ENCODE assay signal across 8 cellular contexts in the genomic region with DNA sequence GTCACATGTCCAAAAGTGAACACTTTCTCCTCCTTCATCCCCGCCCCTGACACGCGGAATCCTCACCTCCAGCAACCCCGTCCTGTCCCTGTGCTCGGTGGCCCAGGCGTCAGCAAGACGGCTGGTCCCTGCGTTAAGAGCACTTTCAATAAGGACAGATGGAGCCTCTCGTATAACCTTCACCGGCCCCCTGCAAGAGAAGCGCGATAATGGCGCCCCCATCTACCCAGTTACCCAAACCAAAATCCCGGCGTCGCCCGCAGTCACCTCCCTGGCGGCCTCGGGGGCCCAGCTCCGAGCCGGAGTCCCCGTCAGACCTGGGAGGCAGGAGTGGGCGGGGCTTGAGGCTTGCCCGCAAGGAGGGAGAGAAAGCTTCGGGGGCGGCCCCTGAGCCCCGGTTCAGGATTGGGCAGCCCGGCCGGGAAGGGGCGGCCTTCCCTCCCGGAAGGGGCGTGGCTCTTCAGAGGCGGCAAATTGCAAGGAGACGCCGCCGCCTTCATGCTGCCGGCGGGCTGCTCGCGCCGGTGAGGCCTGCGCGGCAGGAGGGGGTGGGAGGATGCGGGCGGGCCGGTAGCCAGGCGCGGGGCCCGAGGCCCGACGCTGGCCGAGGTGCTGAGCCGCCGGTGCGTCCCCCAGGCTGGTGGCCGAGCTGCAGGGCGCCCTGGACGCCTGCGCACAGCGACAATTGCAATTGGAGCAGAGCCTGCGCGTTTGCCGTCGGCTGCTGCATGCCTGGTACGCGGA. TPM values are rescaled to one million over a fixed set of nuclear protein-coding genes. Genes with fewer than 3 reads are reported as not detected.
A peak's percentile ranks its signal among the peaks of the same experiment; 100 is the strongest.
DNase-seq lines count a peak whose midpoint lies in the region; ATAC-seq and TF ChIP-seq lines count a peak whose summit lies in the region.

A gene with protein sequence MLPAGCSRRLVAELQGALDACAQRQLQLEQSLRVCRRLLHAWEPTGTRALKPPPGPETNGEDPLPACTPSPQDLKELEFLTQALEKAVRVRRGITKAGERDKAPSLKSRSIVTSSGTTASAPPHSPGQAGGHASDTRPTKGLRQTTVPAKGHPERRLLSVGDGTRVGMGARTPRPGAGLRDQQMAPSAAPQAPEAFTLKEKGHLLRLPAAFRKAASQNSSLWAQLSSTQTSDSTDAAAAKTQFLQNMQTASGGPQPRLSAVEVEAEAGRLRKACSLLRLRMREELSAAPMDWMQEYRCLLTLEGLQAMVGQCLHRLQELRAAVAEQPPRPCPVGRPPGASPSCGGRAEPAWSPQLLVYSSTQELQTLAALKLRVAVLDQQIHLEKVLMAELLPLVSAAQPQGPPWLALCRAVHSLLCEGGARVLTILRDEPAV (plus strand): TSS at position 463 of the 744 bp plus-strand sequence. CDS start 36 bp downstream, at position 499.

- no peaks in the 10 kb centered on the region for H3K27me3 ChIP-seq in SK-N-SH (ENCODE audit: insufficient read depth)
- H3K27me3 ChIP-seq in thoracic aorta (replicated peaks; ENCODE audit: insufficient read depth) = no peaks in the 10 kb centered on the region

- H3K4me3 ChIP-seq in SK-N-SH (ENCODE audit: low read depth in 2 of 2, low read length in 1 of 2) = peak within 1 kb of the TSS; percentile 66 to 71
- H3K4me3 ChIP-seq in thoracic aorta = peak within 1 kb of the TSS; percentile 84

- H3K36me3 Mint-ChIP-seq in activated naive CD4-positive, alpha-beta T cell treated with anti-CD3 and anti-CD28 coated beads, Interleukin-2, amount 10 ng/mL, durations not matched to agents 7 days and 5 days = peaks cover 26% of the 10 kb centered on the region

- POLR2A ChIA-PET in SK-N-SH (lab: Yijun Ruan, JAX) = interaction anchor here (1.3 to 2.0 kb wide), 3 partner anchors 9 to 41 kb away, joined by 4 to 19 read pairs (median 5); no protein-coding TSS in a partner anchor

- TF ChIP-seq RAD21 in SK-N-SH (IDR thresholded peaks at IDR 0.05; ENCODE audit: low read length) = no peak

- DNase-seq in GM04504 (ENCODE audit: low read depth) (peak; percentile 83), NCI-H1092 (lab: John Stamatoyannopoulos, UW) (peak; percentile 97), SK-N-SH (peak; percentile 99), glomerular endothelial cell (ENCODE audit: extremely low read depth, low read depth, low spot score) (peak; percentile 33), omental fat pad (ENCODE audit: low spot score) (peak; percentile 88), thoracic aorta (ENCODE audit: low spot score) (peak; percentile 86)
- peak; percentile 99 for DNase-seq in activated naive CD4-positive, alpha-beta T cell treated with anti-CD3 and anti-CD28 coated beads, Interleukin-2, amount 10 ng/mL, durations not matched to agents 7 days and 5 days

- H3K9me2 ChIP-seq in SK-N-SH = no peaks in the 10 kb centered on the region

- H3K9me3 ChIP-seq in SK-N-SH = no peaks in the 10 kb centered on the region
- H3K9me3 ChIP-seq in thoracic aorta = no peaks in the 10 kb centered on the region

- H3K9me3 Mint-ChIP-seq in activated naive CD4-positive, alpha-beta T cell treated with anti-CD3 and anti-CD28 coated beads, Interleukin-2, amount 10 ng/mL, durations not matched to agents 7 days and 5 days = no peaks in the 10 kb centered on the region

- peaks cover 14% of the 10 kb centered on the region; the same call in 1 of the 2 replicates for H3K79me2 ChIP-seq in SK-N-SH (ENCODE audit: insufficient read depth)

- TF ChIP-seq CTCF in SK-N-SH (IDR thresholded peaks at IDR 0.05) (no peak), omental fat pad (IDR thresholded peaks at IDR 0.05) (no peak), thoracic aorta (IDR thresholded peaks at IDR 0.05) (no peak)

- H3K36me3 ChIP-seq in SK-N-SH (replicated peaks in 1 of 2; ENCODE audit: control insufficient read depth in 1 of 2, insufficient read depth in 2 of 2, low read length in 1 of 2) (peaks cover 0 to 16% of the 10 kb centered on the region in 2 experiments), thoracic aorta (no peaks in the 10 kb centered on the region)

- H3F3A ChIP-seq in SK-N-SH (replicated peaks; ENCODE audit: insufficient read depth) = peaks cover 16% of the 10 kb centered on the region

- peak within 1 kb of the TSS; percentile 88 for H2AFZ ChIP-seq in SK-N-SH (ENCODE audit: low read depth)

- WGBS in SK-N-SH (ENCODE audit: low lambda C conversion rate) = 2% methylated on average over 25 of the region's 66 CpGs

- peaks cover 18% of the 10 kb centered on the region for H3K4me1 Mint-ChIP-seq in activated naive CD4-positive, alpha-beta T cell treated with anti-CD3 and anti-CD28 coated beads, Interleukin-2, amount 10 ng/mL, durations not matched to agents 7 days and 5 days

- CTCF ChIA-PET in SK-N-SH (lab: Yijun Ruan, JAX) = interaction anchor here (0.8 to 4.8 kb wide), 9 partner anchors 9 to 120 kb away, joined by 3 to 27 read pairs (median 4); a partner anchor contains a TSS
- CTCF ChIA-PET in activated naive CD4-positive, alpha-beta T cell treated with anti-CD3 and anti-CD28 coated beads, Interleukin-2, amount 10 ng/mL, durations not matched to agents 7 days and 5 days (lab: Charles Lee) = interaction anchor here (0.9 to 1.1 kb wide), 2 partner anchors 9 to 16 kb away, joined by 3 to 4 read pairs; no protein-coding TSS in a partner anchor

- peak within 1 kb of the TSS; percentile 39 to 76; a peak in 3 of 4 replicates for H3K27ac ChIP-seq in SK-N-SH (ENCODE audit: low read depth in 2 of 2, low read length in 1 of 2)
- H3K27ac ChIP-seq in thoracic aorta = no peak within 1 kb of the TSS

- no peaks in the 10 kb centered on the region for H3K27me3 Mint-ChIP-seq in activated naive CD4-positive, alpha-beta T cell treated with anti-CD3 and anti-CD28 coated beads, Interleukin-2, amount 10 ng/mL, durations not matched to agents 7 days and 5 days

- no peaks in the 10 kb centered on the region for H4K20me1 ChIP-seq in SK-N-SH (ENCODE audit: insufficient read depth)

- H3K27ac Mint-ChIP-seq in activated naive CD4-positive, alpha-beta T cell treated with anti-CD3 and anti-CD28 coated beads, Interleukin-2, amount 10 ng/mL, durations not matched to agents 7 days and 5 days = peak within 1 kb of the TSS; percentile 88

- H3K4me3 Mint-ChIP-seq in activated naive CD4-positive, alpha-beta T cell treated with anti-CD3 and anti-CD28 coated beads, Interleukin-2, amount 10 ng/mL, durations not matched to agents 7 days and 5 days = peak within 1 kb of the TSS; percentile 73

- peak within 1 kb of the TSS; percentile 96 for H3K4me2 ChIP-seq in SK-N-SH

- ATAC-seq in HG02571 (IDR thresholded peaks at IDR 0.05; ENCODE audit: unreplicated experiment) (peak; percentile 89), omental fat pad (ENCODE audit: low FRiP score) (peak; percentile 91), thoracic aorta (ENCODE audit: insufficient number of reproducible peaks, low FRiP score, low read depth) (peak; percentile 79)

- peak within 1 kb of the TSS; percentile 60; the same call in 1 of the 2 replicates for H3K9ac ChIP-seq in SK-N-SH

- H3K4me1 ChIP-seq in SK-N-SH (ENCODE audit: control insufficient read depth in 1 of 2, insufficient read depth in 2 of 2, low read depth in 1 of 2, low read length in 1 of 2) (peaks cover 9 to 24% of the 10 kb centered on the region in 2 experiments; a peak in 2 of 4 replicates), thoracic aorta (ENCODE audit: control insufficient read depth in 1 of 2, low read depth in 2 of 2) (peaks cover 0 to 14% of the 10 kb centered on the region in 2 donors)

- TF ChIP-seq EP300 in SK-N-SH (IDR thresholded peaks at IDR 0.05; ENCODE audit: borderline replicate concordance in 1 of 2, low read depth in 1 of 2, low read length in 1 of 2) = no peak

TF ChIP-seq in SK-N-SH, 30 proteins besides CTCF, POLR2A, EP300 and RAD21 (continues in another document):
- TF ChIP-seq CHD2 (IDR thresholded peaks at IDR 0.05; ENCODE audit: low read length, partially characterized antibody) (peak; percentile 39), RXRA (IDR thresholded peaks at IDR 0.05; ENCODE audit: borderline replicate concordance, low read depth) (no peak), ELF1 (IDR thresholded peaks at IDR 0.05) (no peak), RCOR1 (IDR thresholded peaks at IDR 0.05; ENCODE audit: low read length) (no peak), FOXJ3 (CRISPR knock-in tag; IDR thresholded peaks at IDR 0.05) (no peak)
- TF ChIP-seq, protein P1, sequence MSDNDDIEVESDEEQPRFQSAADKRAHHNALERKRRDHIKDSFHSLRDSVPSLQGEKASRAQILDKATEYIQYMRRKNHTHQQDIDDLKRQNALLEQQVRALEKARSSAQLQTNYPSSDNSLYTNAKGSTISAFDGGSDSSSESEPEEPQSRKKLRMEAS (IDR thresholded peaks at IDR 0.05; ENCODE audit: low read depth) = peak; percentile 86
- TF ChIP-seq, protein P2, sequence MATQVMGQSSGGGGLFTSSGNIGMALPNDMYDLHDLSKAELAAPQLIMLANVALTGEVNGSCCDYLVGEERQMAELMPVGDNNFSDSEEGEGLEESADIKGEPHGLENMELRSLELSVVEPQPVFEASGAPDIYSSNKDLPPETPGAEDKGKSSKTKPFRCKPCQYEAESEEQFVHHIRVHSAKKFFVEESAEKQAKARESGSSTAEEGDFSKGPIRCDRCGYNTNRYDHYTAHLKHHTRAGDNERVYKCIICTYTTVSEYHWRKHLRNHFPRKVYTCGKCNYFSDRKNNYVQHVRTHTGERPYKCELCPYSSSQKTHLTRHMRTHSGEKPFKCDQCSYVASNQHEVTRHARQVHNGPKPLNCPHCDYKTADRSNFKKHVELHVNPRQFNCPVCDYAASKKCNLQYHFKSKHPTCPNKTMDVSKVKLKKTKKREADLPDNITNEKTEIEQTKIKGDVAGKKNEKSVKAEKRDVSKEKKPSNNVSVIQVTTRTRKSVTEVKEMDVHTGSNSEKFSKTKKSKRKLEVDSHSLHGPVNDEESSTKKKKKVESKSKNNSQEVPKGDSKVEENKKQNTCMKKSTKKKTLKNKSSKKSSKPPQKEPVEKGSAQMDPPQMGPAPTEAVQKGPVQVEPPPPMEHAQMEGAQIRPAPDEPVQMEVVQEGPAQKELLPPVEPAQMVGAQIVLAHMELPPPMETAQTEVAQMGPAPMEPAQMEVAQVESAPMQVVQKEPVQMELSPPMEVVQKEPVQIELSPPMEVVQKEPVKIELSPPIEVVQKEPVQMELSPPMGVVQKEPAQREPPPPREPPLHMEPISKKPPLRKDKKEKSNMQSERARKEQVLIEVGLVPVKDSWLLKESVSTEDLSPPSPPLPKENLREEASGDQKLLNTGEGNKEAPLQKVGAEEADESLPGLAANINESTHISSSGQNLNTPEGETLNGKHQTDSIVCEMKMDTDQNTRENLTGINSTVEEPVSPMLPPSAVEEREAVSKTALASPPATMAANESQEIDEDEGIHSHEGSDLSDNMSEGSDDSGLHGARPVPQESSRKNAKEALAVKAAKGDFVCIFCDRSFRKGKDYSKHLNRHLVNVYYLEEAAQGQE (IDR thresholded peaks at IDR 0.05; ENCODE audit: low read depth, low read length) = peak; percentile 86

RNA-seq across cellular contexts. Expression of the gene that starts here (rescaled TPM):
- polyA plus RNA-seq in SK-N-SH (2012; rRNA removed) = 15.6 and 16.5 TPM in 2 replicates
- polyA plus RNA-seq in SK-N-SH (2012; cell fraction: cytosol; rRNA removed) = 4.8 and 8.5 TPM in 2 replicates
- polyA plus RNA-seq in SK-N-SH (2012; cell fraction: nucleus; rRNA removed) = 58.5 and 87.2 TPM in 2 replicates
- total RNA-seq in glomerular endothelial cell (12.1 and 16.1 TPM in 2 replicates), omental fat pad (1 to 10 TPM in 1 of 4 donors, under 1 TPM in 1, not detected in 2; 0.50 to 1.1 TPM), thoracic aorta (under 1 TPM in 1 of 2 donors, not detected in 1; 0.27 TPM)

Comparison
In these comparisons a context has a peak if more than half of its experiments do, and no peak if none do; other contexts are left out.
1. Peak in DNase-seq, ATAC-seq and H3K4me3 ChIP-seq in thoracic aorta; RNA of the gene not detected or under 1 TPM.
2. DNase-seq: peak in every context shown above with its lines; median percentile 99 in SK-N-SH; 99 in activated naive CD4-positive, alpha-beta T cell treated with anti-CD3 and anti-CD28 coated beads, Interleukin-2, amount 10 ng/mL, durations not matched to agents 7 days and 5 days; 97 in NCI-H1092; 88 in omental fat pad; 86 in thoracic aorta; 83 in GM04504; 33 in glomerular endothelial cell.
3. H3K27ac ChIP-seq: peak in SK-N-SH (2 of 2); none in thoracic aorta (0 of 2).
4. Peak in every context shown above with its lines, with median percentiles within 50 percentile points of each other: ATAC-seq.